Comparison of ENCODE assay signal across 16 cellular contexts in genomic region chr1:96367791-96368190, GRCh38.
A peak's percentile ranks its signal among the peaks of the same experiment; 100 is the strongest.
DNase-seq lines count a peak whose midpoint lies in the region; FAIRE-seq and TF ChIP-seq lines count a peak whose summit lies in the region.
"Had no signal": no experiment of that assay in that cellular context is flagged by ENCODE, and none has a peak within 500 bp of the region (broad histone marks: within the 10 kb centered on the region; RNA-seq: fewer than 3 reads in every experiment).

No MANE protein-coding gene starts in this region.

- H3K9me3 Mint-ChIP-seq in CD4-positive, alpha-beta memory T cell: peaks cover 0 to 5% (median 0%) of the 10 kb centered on the region in 8 donors
- H3K9me3 Mint-ChIP-seq: GM23338 had no signal

- H3K4me1 ChIP-seq in CD4-positive, alpha-beta memory T cell (ENCODE audit: insufficient read depth, low read length): no peaks in the 10 kb centered on the region
- H3K4me1 ChIP-seq: BLaER1 had no signal

- H3K4me3 ChIP-seq in MG63: no peak overlapping the region
- H3K4me3 ChIP-seq in epithelial cell of esophagus (ENCODE audit: low read length): no peak overlapping the region
- no peak overlapping the region for H3K4me3 ChIP-seq in CD4-positive, alpha-beta memory T cell (ENCODE audit: low read length in 2 of 2)
- H3K4me3 ChIP-seq: BLaER1, GM12878, GM23338 had no signal

- H3K36me3 Mint-ChIP-seq in CD4-positive, alpha-beta memory T cell: no peaks in the 10 kb centered on the region

- H3K27ac Mint-ChIP-seq in CD4-positive, alpha-beta memory T cell: no peak overlapping the region
- H3K27ac Mint-ChIP-seq: GM23338 had no signal

- no peak overlapping the region for H3K27ac ChIP-seq in CD4-positive, alpha-beta memory T cell (ENCODE audit: low read depth, low read length)
- H3K27ac ChIP-seq: BLaER1 had no signal

- no peaks in the 10 kb centered on the region for H3K27me3 ChIP-seq in MG63
- H3K27me3 ChIP-seq in CD4-positive, alpha-beta memory T cell (ENCODE audit: insufficient read depth, low read length): no peaks in the 10 kb centered on the region
- H3K27me3 ChIP-seq: BLaER1 had no signal

- no peak for TF ChIP-seq CTCF in epithelial cell of esophagus (IDR thresholded peaks at IDR 0.05; ENCODE audit: insufficient read depth, low read depth, low read length, missing control alignments)

- H3K4me1 Mint-ChIP-seq in CD4-positive, alpha-beta memory T cell: no peaks in the 10 kb centered on the region

- H3K36me3 ChIP-seq in MG63: no peaks in the 10 kb centered on the region
- H3K36me3 ChIP-seq in CD4-positive, alpha-beta memory T cell (ENCODE audit: insufficient read depth, low read length): no peaks in the 10 kb centered on the region
- H3K36me3 ChIP-seq: BLaER1 had no signal

- POLR2A ChIA-PET in CD4-positive, alpha-beta memory T cell (lab: Charles Lee; ENCODE audit: partially characterized antibody): no interaction called here

- CTCF ChIA-PET in CD4-positive, alpha-beta memory T cell (lab: Charles Lee; ENCODE audit: partially characterized antibody): no interaction called here

- H3K9me3 ChIP-seq in MG63: no peaks in the 10 kb centered on the region; the same call in 1 of the 2 replicates
- no peaks in the 10 kb centered on the region for H3K9me3 ChIP-seq in CD4-positive, alpha-beta memory T cell (ENCODE audit: control insufficient read depth in 1 of 2, low read length in 2 of 2)
- H3K9me3 ChIP-seq: BLaER1 had no signal

- no peak for FAIRE-seq in HTR-8/SVneo (lab: Jason Lieb, UNC)
- FAIRE-seq: GM12878, GM18507 had no signal

- DNase-seq in ELR (ENCODE audit: low read depth): peak; percentile 68
- peak; percentile 1 for DNase-seq in MG63
- DNase-seq in epithelial cell of esophagus (ENCODE audit: low read depth): peak; percentile 38
- DNase-seq in iris pigment epithelial cell (ENCODE audit: low read depth): peak; percentile 34
- DNase-seq in CD4-positive, alpha-beta memory T cell: no peak
- DNase-seq in NCI-H2081 (lab: John Stamatoyannopoulos, UW): no peak
- DNase-seq in activated naive CD4-positive, alpha-beta T cell treated with anti-CD3 and anti-CD28 coated beads, Interleukin-2, amount 50 U/mL, for 16 hours: no peak
- no peak for DNase-seq in HTR-8/SVneo (ENCODE audit: insufficient read length, low spot score)
- DNase-seq: 8988T, AML-193, DMS53, H7 had no signal

- H3K4me3 Mint-ChIP-seq in CD4-positive, alpha-beta memory T cell: no peak overlapping the region
- H3K4me3 Mint-ChIP-seq: GM23338 had no signal

- intact Hi-C loops in CD4-positive, alpha-beta memory T cell (cut with micrococcal nuclease): no loop called here

- no peaks in the 10 kb centered on the region for H3K27me3 Mint-ChIP-seq in CD4-positive, alpha-beta memory T cell

Comparison
In these comparisons a context has a peak if more than half of its experiments do, and no peak if none do; other contexts are left out.
1. DNase-seq: peak in ELR (single experiment), MG63 (single experiment), epithelial cell of esophagus (single experiment) and iris pigment epithelial cell (single experiment); none in CD4-positive, alpha-beta memory T cell (0 of 5), NCI-H2081 (0 of 2), activated naive CD4-positive, alpha-beta T cell treated with anti-CD3 and anti-CD28 coated beads, Interleukin-2, amount 50 U/mL, for 16 hours (single experiment) and HTR-8/SVneo (single experiment).